Comparison of ENCODE assay signal across 20 cellular contexts in the genomic region with DNA sequence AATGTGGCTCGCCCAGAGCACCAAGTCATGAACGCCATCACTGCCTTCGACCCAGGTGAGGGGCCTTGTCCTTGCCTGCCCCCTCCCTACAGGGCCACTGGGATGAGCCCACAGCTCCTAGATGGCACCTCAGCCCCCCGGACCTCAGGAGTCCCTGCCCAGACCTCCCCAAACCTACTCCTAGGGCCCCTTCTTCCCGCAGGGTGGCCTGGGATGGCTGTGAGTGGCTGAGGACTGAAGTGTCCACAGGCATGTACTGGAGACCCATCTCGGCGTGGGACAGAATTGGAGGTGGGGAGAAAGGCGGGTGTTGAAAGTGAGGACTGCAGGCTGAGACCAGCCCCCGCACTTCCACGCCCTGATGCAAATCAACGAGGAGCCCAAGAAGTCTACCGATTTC. TPM values are rescaled to one million over a fixed set of nuclear protein-coding genes. Genes with fewer than 3 reads are reported as not detected.
DNase-seq lines count a peak whose midpoint lies in the region; ATAC-seq, FAIRE-seq and TF ChIP-seq lines count a peak whose summit lies in the region.
"Had no signal": no experiment of that assay in that cellular context is flagged by ENCODE, and none has a peak within 500 bp of the region (broad histone marks: within the 10 kb centered on the region; RNA-seq: fewer than 3 reads in every experiment).

No MANE protein-coding gene starts in this region.

- H3K36me3 ChIP-seq in HepG2 (replicated peaks in 1 of 2; ENCODE audit: control insufficient read depth in 1 of 2, insufficient read depth in 2 of 2, low read length in 2 of 2) (no peaks in the 10 kb centered on the region), right lobe of liver (no peaks in the 10 kb centered on the region), GM23248 (ENCODE audit: low read depth) (peaks cover 10% of the 10 kb centered on the region)

- H2AFZ ChIP-seq in HepG2 (ENCODE audit: low read length) (no peak overlapping the region), GM23248 (no peak overlapping the region)
- H2AFZ ChIP-seq: GM23338 had no signal

- ATAC-seq in HepG2: no peak
- no peak for ATAC-seq in right lobe of liver
- ATAC-seq in omental fat pad (ENCODE audit: low FRiP score): no peak
- ATAC-seq: A549, HCT116, Right ventricle myocardium inferior had no signal

- peaks cover 30% of the 10 kb centered on the region for H3K4me1 Mint-ChIP-seq in endothelial cell (ENCODE audit: unreplicated experiment)

- DNase-seq in HepG2 (ENCODE audit: low spot score) (no peak), right lobe of liver (no peak), epithelial cell of prostate (ENCODE audit: low read depth, low spot score) (no peak), omental fat pad (ENCODE audit: low spot score) (peak; percentile 10), NCI-H748 (lab: John Stamatoyannopoulos, UW; ENCODE audit: unreplicated experiment) (no peak), endothelial cell (ENCODE audit: low spot score) (no peak), GM23248 (no peak)
- DNase-seq: Calu3; CD4-positive, alpha-beta memory T cell; GF-D8; KG1; NCI-H187; NCI-H526 had no signal

- in situ Hi-C loops in HepG2 (cut with HindIII; ENCODE audit: extremely low pct_ligation_motif_present, low pct_unique_long_range_greater_than_20kb) (no loop called here), GM23248 (cut with MboI) (no loop called here)

- no peak for TF ChIP-seq EP300 in HepG2 (IDR thresholded peaks at IDR 0.05; ENCODE audit: low read depth in 2 of 2, low read length in 2 of 2)
- TF ChIP-seq EP300 in HepG2 (CRISPR knock-in tag; IDR thresholded peaks at IDR 0.05; ENCODE audit: borderline replicate concordance): no peak

- no peak for FAIRE-seq in HepG2 (lab: Jason Lieb, UNC)
- FAIRE-seq: A549, GM19239 had no signal

- 52% methylated on average over 12 of the region's 12 CpGs for WGBS in HepG2 (ENCODE audit: low lambda C conversion rate)
- WGBS in right lobe of liver (ENCODE audit: insufficient coverage, low coverage, low lambda C conversion rate, missing lambda C conversion rate): 70% methylated on average over 7 of the region's 12 CpGs
- 98 to 100% methylated on average over 12 of the region's 12 CpGs for WGBS in GM23248 (ENCODE audit: low coverage in 1 of 2, low lambda C conversion rate in 2 of 2, missing lambda C conversion rate in 2 of 2), 2 experiments

- H3K4me3 ChIP-seq in HepG2 (replicated peaks in 1 of 3; ENCODE audit: insufficient read depth in 1 of 3, low read depth in 2 of 3, low read length in 3 of 3): no peak overlapping the region; a peak in 1 of 6 replicates
- no peak overlapping the region for H3K4me3 ChIP-seq in right lobe of liver
- H3K4me3 ChIP-seq in GM23248: no peak overlapping the region
- H3K4me3 ChIP-seq: A549, BLaER1 had no signal

- H3K9ac ChIP-seq in HepG2 (ENCODE audit: insufficient read depth, low read depth, low read length): no peak overlapping the region
- H3K9ac ChIP-seq in GM23248: no peak overlapping the region
- H3K9ac ChIP-seq: BLaER1 had no signal

- H3K4me2 ChIP-seq in HepG2 (ENCODE audit: low read depth, low read length): 0 out of 2 replicates have a peak overlapping the region, but pooled peaks have one; percentile 3
- no peak overlapping the region for H3K4me2 ChIP-seq in GM23248 (ENCODE audit: unreplicated experiment)
- H3K4me2 ChIP-seq: A549 had no signal

- H3K9me3 ChIP-seq in HepG2 (ENCODE audit: low read length): no peaks in the 10 kb centered on the region
- no peaks in the 10 kb centered on the region for H3K9me3 ChIP-seq in right lobe of liver
- H3K9me3 ChIP-seq in GM23248 (ENCODE audit: low read depth): no peaks in the 10 kb centered on the region
- H3K9me3 ChIP-seq: A549, BLaER1 had no signal

- no peak overlapping the region for H3K4me3 Mint-ChIP-seq in endothelial cell (ENCODE audit: unreplicated experiment)

- TF ChIP-seq RAD21 in HepG2 (CRISPR knock-in tag; IDR thresholded peaks at IDR 0.05): no peak

- H3K9me2 ChIP-seq in GM23248 (ENCODE audit: insufficient read depth): no peaks in the 10 kb centered on the region

- H3K27ac Mint-ChIP-seq in endothelial cell (ENCODE audit: unreplicated experiment): no peak overlapping the region
- H3K27ac Mint-ChIP-seq: CD4-positive, alpha-beta memory T cell; GM23338 had no signal

- H3K27me3 ChIP-seq in HepG2 (ENCODE audit: control insufficient read depth in 1 of 2, insufficient read depth in 2 of 2, low read length in 2 of 2) (peaks cover 7 to 53% of the 10 kb centered on the region in 2 experiments), right lobe of liver (no peaks in the 10 kb centered on the region), GM23248 (replicated peaks; ENCODE audit: insufficient read depth) (no peaks in the 10 kb centered on the region)
- H3K27me3 ChIP-seq: BLaER1 had no signal

- H3K9me3 Mint-ChIP-seq in endothelial cell (ENCODE audit: unreplicated experiment): no peaks in the 10 kb centered on the region

- CTCF ChIA-PET in HepG2 (lab: Yijun Ruan, JAX; ENCODE audit: low intra/inter-chr PET ratio, low total read pairs): no interaction called here

- peaks cover 48% of the 10 kb centered on the region for H3K4me1 ChIP-seq in HepG2 (ENCODE audit: insufficient read depth, low read length)
- H3K4me1 ChIP-seq in right lobe of liver: peaks cover 0 to 3% (median 0%) of the 10 kb centered on the region in 4 donors
- H3K4me1 ChIP-seq in GM23248 (ENCODE audit: insufficient read depth): peaks cover 13% of the 10 kb centered on the region

- H3K27ac ChIP-seq in HepG2 (ENCODE audit: extremely low read length, insufficient read depth, low read length) (no peak overlapping the region), right lobe of liver (no peak overlapping the region), epithelial cell of prostate (peak overlapping the region; percentile 58), GM23248 (no peak overlapping the region)
- H3K27ac ChIP-seq: A549, BLaER1 had no signal

- intact Hi-C loops in HepG2 (cut with micrococcal nuclease; ENCODE audit: unreplicated experiment) (loop anchor here (5.0 kb wide), 1 partner anchor 33 kb away; no protein-coding TSS in a partner anchor), right lobe of liver (cut with DNase I) (no loop called here)

- BruUV-seq in HepG2 (replicated peaks; lab: Mats Ljungman, UMichigan): no TSS peak

- no peak for TF ChIP-seq CTCF in HepG2 (CRISPR knock-in tag; IDR thresholded peaks at IDR 0.05)
- no peak for TF ChIP-seq CTCF in right lobe of liver (IDR thresholded peaks at IDR 0.05)
- TF ChIP-seq CTCF in omental fat pad (IDR thresholded peaks at IDR 0.05): no peak
- no peak for TF ChIP-seq CTCF in endothelial cell (IDR thresholded peaks at IDR 0.05; ENCODE audit: unreplicated experiment)

- H3K79me2 ChIP-seq in HepG2 (ENCODE audit: insufficient read depth, low read length): no peaks in the 10 kb centered on the region
- peaks cover 41% of the 10 kb centered on the region for H3K79me2 ChIP-seq in GM23248 (ENCODE audit: insufficient read depth)

- H3K36me3 Mint-ChIP-seq in endothelial cell (ENCODE audit: low read depth, unreplicated experiment): peaks cover 12% of the 10 kb centered on the region

- peaks cover 20% of the 10 kb centered on the region for H3F3A ChIP-seq in GM23248 (ENCODE audit: insufficient read depth)

- peaks cover 16% of the 10 kb centered on the region for H3K27me3 Mint-ChIP-seq in endothelial cell (ENCODE audit: unreplicated experiment)

- POLR2A ChIA-PET in HepG2 (lab: Yijun Ruan, JAX): no interaction called here

- H4K20me1 ChIP-seq in HepG2 (ENCODE audit: insufficient read depth, low read length): no peaks in the 10 kb centered on the region
- H4K20me1 ChIP-seq in GM23248 (ENCODE audit: insufficient read depth): 0 out of 2 replicates have a peak, but pooled peaks cover 6% of the 10 kb centered on the region

- no peak for TF ChIP-seq POLR2A in HepG2 (IDR thresholded peaks at IDR 0.05; ENCODE audit: insufficient read depth in 1 of 2, low read depth in 2 of 2, low read length in 2 of 2)
- TF ChIP-seq POLR2A in right lobe of liver (IDR thresholded peaks at IDR 0.05): no peak

RNA-seq across cellular contexts. Expression of gene TUBB6, which starts 2.8 kb away (rescaled TPM):
- total RNA-seq in HepG2 (2016; rRNA removed; fragmentation: Illumina TruSeq; extraction: Trizol) (9.9 and 13.5 TPM in 2 replicates), right lobe of liver (10 to 100 TPM in 2 of 6 experiments, 1 to 10 TPM in 4; 2.4 to 18.5 (median 9.0) TPM), omental fat pad (100 to 1,000 TPM; 316 to 921 (median 720) TPM), endothelial cell (ENCODE audit: unreplicated experiment) (301 TPM)
- 2.6 and 3.9 TPM in 2 replicates for total RNA-seq in HepG2 (2016; cell fraction: cytosol; rRNA removed; fragmentation: Illumina TruSeq; extraction: Trizol; ENCODE audit: low read depth)
- total RNA-seq in HepG2 (2016; cell fraction: insoluble cytoplasmic fraction; rRNA removed; fragmentation: Illumina TruSeq; extraction: Trizol): 11.1 and 12.0 TPM in 2 replicates
- total RNA-seq in HepG2 (2016; cell fraction: membrane; rRNA removed; fragmentation: Illumina TruSeq; extraction: Trizol): 6.0 and 7.2 TPM in 2 replicates
- 4.2 and 6.5 TPM in 2 replicates for total RNA-seq in HepG2 (2016; cell fraction: nucleus; rRNA removed; fragmentation: Illumina TruSeq; extraction: Trizol)
- polyA plus RNA-seq in HepG2 (2011; rRNA removed) (28.6 and 30.8 TPM in 2 replicates), GM23248 (2016; fragmentation: Nextera tagmentation; extraction: Ambion mirVana) (456 and 464 TPM in 2 replicates)
- polyA plus RNA-seq in HepG2 (2011; cell fraction: cytosol; rRNA removed): 30.2 and 44.7 TPM in 2 replicates
- polyA plus RNA-seq in HepG2 (2011; cell fraction: nucleus; rRNA removed): 30.6 and 34.0 TPM in 2 replicates
- polyA plus RNA-seq in HepG2 (2012): 5.6 and 18.7 TPM in 2 replicates
- polyA plus RNA-seq in HepG2 (2016; cell fraction: cytosol; fragmentation: Illumina TruSeq; extraction: Trizol; ENCODE audit: low read depth): 4.1 and 5.2 TPM in 2 replicates
- 13.8 and 14.5 TPM in 2 replicates for polyA plus RNA-seq in HepG2 (2016; cell fraction: insoluble cytoplasmic fraction; fragmentation: Illumina TruSeq; extraction: Trizol; ENCODE audit: low read depth)
- 4.6 and 4.9 TPM in 2 replicates for polyA plus RNA-seq in HepG2 (2016; cell fraction: membrane; fragmentation: Illumina TruSeq; extraction: Trizol; ENCODE audit: low read depth)
- 10.3 and 12.3 TPM in 2 replicates for polyA plus RNA-seq in HepG2 (2016; cell fraction: nucleus; fragmentation: Illumina TruSeq; extraction: Trizol; ENCODE audit: insufficient read depth, low read depth)
- polyA minus RNA-seq in HepG2 (2011; rRNA and poly(A)+ RNA removed; ENCODE audit: low replicate concordance): 60.5 and 149 TPM in 2 replicates
- 20.5 and 20.8 TPM in 2 replicates for polyA minus RNA-seq in HepG2 (2011; cell fraction: cytosol; rRNA and poly(A)+ RNA removed)
- 8.5 and 14.0 TPM in 2 replicates for polyA minus RNA-seq in HepG2 (2011; cell fraction: nucleus; rRNA and poly(A)+ RNA removed)
- 608 and 817 TPM in 2 replicates for total RNA-seq in GM23248 (2014; rRNA removed; shearing (Covaris generic))

RNA-seq across cellular contexts. Expression of gene CIDEA, which starts 51.0 kb away (rescaled TPM):
- not detected in 2 replicates for total RNA-seq in HepG2 (2016; rRNA removed; fragmentation: Illumina TruSeq; extraction: Trizol)
- not detected in 2 replicates for total RNA-seq in HepG2 (2016; cell fraction: cytosol; rRNA removed; fragmentation: Illumina TruSeq; extraction: Trizol; ENCODE audit: low read depth)
- total RNA-seq in HepG2 (2016; cell fraction: insoluble cytoplasmic fraction; rRNA removed; fragmentation: Illumina TruSeq; extraction: Trizol): not detected in 2 replicates
- total RNA-seq in HepG2 (2016; cell fraction: membrane; rRNA removed; fragmentation: Illumina TruSeq; extraction: Trizol): not detected in 2 replicates
- total RNA-seq in HepG2 (2016; cell fraction: nucleus; rRNA removed; fragmentation: Illumina TruSeq; extraction: Trizol): not detected in 2 replicates
- polyA plus RNA-seq in HepG2 (2011; rRNA removed): not detected in 2 replicates
- polyA plus RNA-seq in HepG2 (2011; cell fraction: cytosol; rRNA removed): 0.04 TPM in 1 of 2 replicates, not detected in the other
- not detected in 2 replicates for polyA plus RNA-seq in HepG2 (2011; cell fraction: nucleus; rRNA removed)
- not detected in 2 replicates for polyA plus RNA-seq in HepG2 (2012)
- not detected in 2 replicates for polyA plus RNA-seq in HepG2 (2016; cell fraction: cytosol; fragmentation: Illumina TruSeq; extraction: Trizol; ENCODE audit: low read depth)
- polyA plus RNA-seq in HepG2 (2016; cell fraction: insoluble cytoplasmic fraction; fragmentation: Illumina TruSeq; extraction: Trizol; ENCODE audit: low read depth): not detected in 2 replicates
- polyA plus RNA-seq in HepG2 (2016; cell fraction: membrane; fragmentation: Illumina TruSeq; extraction: Trizol; ENCODE audit: low read depth): not detected in 2 replicates
- polyA plus RNA-seq in HepG2 (2016; cell fraction: nucleus; fragmentation: Illumina TruSeq; extraction: Trizol; ENCODE audit: insufficient read depth, low read depth): not detected in 2 replicates
- polyA minus RNA-seq in HepG2 (2011; rRNA and poly(A)+ RNA removed; ENCODE audit: low replicate concordance): not detected in 2 replicates
- not detected in 2 replicates for polyA minus RNA-seq in HepG2 (2011; cell fraction: cytosol; rRNA and poly(A)+ RNA removed)
- not detected in 2 replicates for polyA minus RNA-seq in HepG2 (2011; cell fraction: nucleus; rRNA and poly(A)+ RNA removed)
- total RNA-seq in right lobe of liver: not detected
- 100 to 1,000 TPM; 132 to 584 (median 435) TPM for total RNA-seq in omental fat pad
- 0.97 TPM for total RNA-seq in endothelial cell (ENCODE audit: unreplicated experiment)
- total RNA-seq in GM23248 (2014; rRNA removed; shearing (Covaris generic)): not detected in 2 replicates
- not detected in 2 replicates for polyA plus RNA-seq in GM23248 (2016; fragmentation: Nextera tagmentation; extraction: Ambion mirVana)
- total RNA-seq: Calu3; CD4-positive, alpha-beta memory T cell; GM23338; SK-MEL-5 had no signal
- polyA plus RNA-seq: A549; CD4-positive, alpha-beta memory T cell had no signal

Comparison
In these comparisons a context has a peak if more than half of its experiments do, and no peak if none do; other contexts are left out.
1. RNA of gene TUBB6, which starts 2.8 kb away (total RNA-seq): 316 to 921 TPM in omental fat pad, 608 to 817 TPM in GM23248 and 301 TPM in endothelial cell (single experiment); 2.6 to 13.5 TPM in HepG2 and 2.4 to 18.5 TPM in right lobe of liver; every median in the first group is over 10 times any median in the second.
2. RNA of gene CIDEA, which starts 51.0 kb away (total RNA-seq): 132 to 584 TPM in omental fat pad; 0.97 TPM in endothelial cell (single experiment), not detected in HepG2, not detected in right lobe of liver and not detected in GM23248; every median in the first group is over 10 times any median in the second.